In the genomic region with DNA sequence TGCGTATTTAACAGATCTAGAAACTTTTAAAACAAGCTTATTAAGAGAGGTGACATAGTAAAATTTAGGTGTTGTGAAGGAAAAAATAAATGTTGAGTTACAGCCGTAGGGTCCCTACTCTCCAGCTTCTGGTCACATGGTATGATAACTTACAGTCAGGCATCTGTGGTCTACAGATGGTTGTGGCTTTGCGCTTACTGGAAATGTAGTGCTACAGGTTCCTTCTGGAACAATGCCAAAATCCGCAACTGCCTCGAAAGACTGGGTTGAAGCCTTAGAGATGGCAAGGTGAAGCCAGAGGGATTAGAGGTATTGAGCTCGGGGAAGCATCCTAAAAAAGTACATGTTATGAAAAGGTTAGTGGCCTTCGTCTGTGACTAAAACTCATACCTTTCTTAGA, we compare ENCODE assay signal across 14 cellular contexts.
DNase-seq lines count a peak whose midpoint lies in the region; ATAC-seq and TF ChIP-seq lines count a peak whose summit lies in the region.
"Had no signal": no experiment of that assay in that cellular context is flagged by ENCODE, and none has a peak within 500 bp of the region (broad histone marks: within the 10 kb centered on the region; RNA-seq: fewer than 3 reads in every experiment).

No MANE protein-coding gene starts in this region.

- no peak for TF ChIP-seq RAD21 in Ishikawa (IDR thresholded peaks at IDR 0.05; ENCODE audit: low read depth)

- TF ChIP-seq EP300 in Ishikawa (IDR thresholded peaks at IDR 0.05; ENCODE audit: borderline replicate concordance), result no peak

- DNase-seq in DMS 273 treated with DMSO at 0.1 percent for 48 hours (lab: John Stamatoyannopoulos, UW) (peak; percentile 98), NCI-H524 treated with DMSO at 0.1 percent for 48 hours (lab: John Stamatoyannopoulos, UW) (peak; percentile 95), cerebellar cortex (ENCODE audit: low spot score) (peak; percentile 11), NCI-H2107 treated with DMSO at 0.1 percent for 48 hours (lab: John Stamatoyannopoulos, UW; ENCODE audit: unreplicated experiment) (no peak)
- no peak for DNase-seq in activated CD8-positive, alpha-beta memory T cell treated with anti-CD3 and anti-CD28 coated beads for 24 hours
- no peak for DNase-seq in activated naive CD4-positive, alpha-beta T cell treated with Interleukin-2 at 50 U/mL for 16 hours
- DNase-seq: AML-193, Calu3, HCEC 1CT, NCI-H1048, NCI-H2227 treated with DMSO at 0.1 percent for 48 hours, NCI-H526 treated with DMSO at 0.1 percent for 48 hours had no signal

- no peak for ATAC-seq in GM19324 (IDR thresholded peaks at IDR 0.05; ENCODE audit: low FRiP score, unreplicated experiment)

TF ChIP-seq in Ishikawa, 13 proteins besides CTCF, POLR2A, EP300 and RAD21:
- no peak for TF ChIP-seq YY1 (IDR thresholded peaks at IDR 0.05; ENCODE audit: low read depth)
- TF ChIP-seq NFIC (IDR thresholded peaks at IDR 0.05), result peak; percentile 38; the same call in 1 of the 2 replicates

Comparison
In these comparisons a context has a peak if more than half of its experiments do, and no peak if none do; other contexts are left out.
1. DNase-seq: peak in DMS 273 treated with DMSO at 0.1 percent for 48 hours (single experiment), NCI-H524 treated with DMSO at 0.1 percent for 48 hours (single experiment) and cerebellar cortex (single experiment); none in activated CD8-positive, alpha-beta memory T cell treated with anti-CD3 and anti-CD28 coated beads for 24 hours (single experiment), activated naive CD4-positive, alpha-beta T cell treated with Interleukin-2 at 50 U/mL for 16 hours (single experiment) and NCI-H2107 treated with DMSO at 0.1 percent for 48 hours (single experiment).